Comparison of ENCODE assay signal across 6 cellular contexts in the genomic region with DNA sequence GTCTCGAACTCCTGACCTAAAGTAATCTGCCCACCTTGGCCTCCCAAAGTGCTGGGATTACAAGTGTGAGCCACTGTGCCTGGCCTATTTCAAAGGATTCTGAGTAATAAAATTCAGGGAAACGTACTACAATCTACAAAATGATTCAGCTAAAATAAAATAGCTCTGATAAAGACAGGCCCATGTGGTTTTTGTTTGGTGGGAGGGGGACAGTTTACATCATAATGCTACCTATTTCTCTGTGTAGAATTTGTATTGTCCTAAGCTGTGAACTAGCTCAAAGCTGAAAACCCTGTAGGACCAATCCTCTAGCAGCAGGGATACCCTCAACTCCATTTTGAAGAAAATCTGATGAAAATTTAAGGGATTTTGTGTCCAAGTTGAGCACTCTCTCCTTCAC.
"Had no signal": no experiment of that assay in that cellular context is flagged by ENCODE, and none has a peak within 500 bp of the region (broad histone marks: within the 10 kb centered on the region; RNA-seq: fewer than 3 reads in every experiment).

No MANE protein-coding gene starts in this region.

- H3K9me3 Mint-ChIP-seq: HFFc6 had no signal

- H3K27ac Mint-ChIP-seq: HFFc6 had no signal

- DNase-seq: GOT3, H7, HFFc6, IMR-90, KBM-7 had no signal

- H3K4me3 Mint-ChIP-seq: HFFc6 had no signal

- ATAC-seq: HCT116 had no signal
